ENCODE assay signal across 1 cellular context in the genomic region with DNA sequence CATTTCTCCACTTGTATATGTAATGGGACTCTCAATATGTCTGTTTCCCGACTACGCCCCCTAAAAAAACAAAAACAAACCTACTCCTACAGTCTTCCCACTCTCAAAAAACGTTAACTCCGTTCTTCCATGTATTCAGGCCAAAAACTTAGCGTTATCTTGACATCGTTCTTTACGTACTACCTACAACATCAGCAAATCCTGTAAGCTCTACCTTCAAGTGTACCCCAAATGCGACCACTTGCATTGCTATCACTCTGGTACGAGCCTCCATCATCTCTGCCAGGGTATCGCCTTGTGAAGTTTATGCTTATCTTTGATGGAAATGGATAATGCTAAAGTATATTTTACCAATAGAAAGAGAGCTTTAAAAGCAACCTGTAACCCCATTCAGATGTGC.
TF ChIP-seq lines count a peak whose summit lies in the region.

No MANE protein-coding gene starts in this region.

TF ChIP-seq in K562, 482 proteins besides CTCF, POLR2A, EP300 and RAD21:
- no peak for TF ChIP-seq TCFL5 (CRISPR knock-in tag; conservative IDR thresholded peaks at IDR 0.05)
- 0 out of 4 replicates have a peak, but pooled peaks of 1 of the 2 experiments have one; percentile 15 for TF ChIP-seq CSDE1 (IDR thresholded peaks at IDR 0.05)
- TF ChIP-seq, protein P1, sequence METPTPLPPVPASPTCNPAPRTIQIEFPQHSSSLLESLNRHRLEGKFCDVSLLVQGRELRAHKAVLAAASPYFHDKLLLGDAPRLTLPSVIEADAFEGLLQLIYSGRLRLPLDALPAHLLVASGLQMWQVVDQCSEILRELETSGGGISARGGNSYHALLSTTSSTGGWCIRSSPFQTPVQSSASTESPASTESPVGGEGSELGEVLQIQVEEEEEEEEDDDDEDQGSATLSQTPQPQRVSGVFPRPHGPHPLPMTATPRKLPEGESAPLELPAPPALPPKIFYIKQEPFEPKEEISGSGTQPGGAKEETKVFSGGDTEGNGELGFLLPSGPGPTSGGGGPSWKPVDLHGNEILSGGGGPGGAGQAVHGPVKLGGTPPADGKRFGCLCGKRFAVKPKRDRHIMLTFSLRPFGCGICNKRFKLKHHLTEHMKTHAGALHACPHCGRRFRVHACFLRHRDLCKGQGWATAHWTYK (CRISPR knock-in tag; IDR thresholded peaks at IDR 0.05) = 0 out of 2 replicates have a peak, but pooled peaks have one; percentile 15
- 0 out of 2 replicates have a peak, but pooled peaks have one; percentile 15 for TF ChIP-seq SMARCE1 (IDR thresholded peaks at IDR 0.05)
- peak; percentile 71; the same call in 1 of the 2 replicates for TF ChIP-seq LCOR (CRISPR knock-in tag; IDR thresholded peaks at IDR 0.05)
- TF ChIP-seq, protein P2, sequence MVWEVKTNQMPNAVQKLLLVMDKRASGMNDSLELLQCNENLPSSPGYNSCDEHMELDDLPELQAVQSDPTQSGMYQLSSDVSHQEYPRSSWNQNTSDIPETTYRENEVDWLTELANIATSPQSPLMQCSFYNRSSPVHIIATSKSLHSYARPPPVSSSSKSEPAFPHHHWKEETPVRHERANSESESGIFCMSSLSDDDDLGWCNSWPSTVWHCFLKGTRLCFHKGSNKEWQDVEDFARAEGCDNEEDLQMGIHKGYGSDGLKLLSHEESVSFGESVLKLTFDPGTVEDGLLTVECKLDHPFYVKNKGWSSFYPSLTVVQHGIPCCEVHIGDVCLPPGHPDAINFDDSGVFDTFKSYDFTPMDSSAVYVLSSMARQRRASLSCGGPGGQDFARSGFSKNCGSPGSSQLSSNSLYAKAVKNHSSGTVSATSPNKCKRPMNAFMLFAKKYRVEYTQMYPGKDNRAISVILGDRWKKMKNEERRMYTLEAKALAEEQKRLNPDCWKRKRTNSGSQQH (CRISPR knock-in tag; IDR thresholded peaks at IDR 0.05) = 0 out of 2 replicates have a peak, but pooled peaks have one; percentile 5
- TF ChIP-seq SMARCA4 (IDR thresholded peaks at IDR 0.05) = peak; percentile 52
- TF ChIP-seq ZNF316 (IDR thresholded peaks at IDR 0.05) = peak; percentile 25; the same call in 1 of the 2 replicates
- TF ChIP-seq, protein P3, sequence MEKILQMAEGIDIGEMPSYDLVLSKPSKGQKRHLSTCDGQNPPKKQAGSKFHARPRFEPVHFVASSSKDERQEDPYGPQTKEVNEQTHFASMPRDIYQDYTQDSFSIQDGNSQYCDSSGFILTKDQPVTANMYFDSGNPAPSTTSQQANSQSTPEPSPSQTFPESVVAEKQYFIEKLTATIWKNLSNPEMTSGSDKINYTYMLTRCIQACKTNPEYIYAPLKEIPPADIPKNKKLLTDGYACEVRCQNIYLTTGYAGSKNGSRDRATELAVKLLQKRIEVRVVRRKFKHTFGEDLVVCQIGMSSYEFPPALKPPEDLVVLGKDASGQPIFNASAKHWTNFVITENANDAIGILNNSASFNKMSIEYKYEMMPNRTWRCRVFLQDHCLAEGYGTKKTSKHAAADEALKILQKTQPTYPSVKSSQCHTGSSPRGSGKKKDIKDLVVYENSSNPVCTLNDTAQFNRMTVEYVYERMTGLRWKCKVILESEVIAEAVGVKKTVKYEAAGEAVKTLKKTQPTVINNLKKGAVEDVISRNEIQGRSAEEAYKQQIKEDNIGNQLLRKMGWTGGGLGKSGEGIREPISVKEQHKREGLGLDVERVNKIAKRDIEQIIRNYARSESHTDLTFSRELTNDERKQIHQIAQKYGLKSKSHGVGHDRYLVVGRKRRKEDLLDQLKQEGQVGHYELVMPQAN (IDR thresholded peaks at IDR 0.05; ENCODE audit: borderline replicate concordance) = peak; percentile 30; the same call in 1 of the 2 replicates
- TF ChIP-seq BCOR (IDR thresholded peaks at IDR 0.05) = 0 out of 2 replicates have a peak, but pooled peaks have one; percentile 19
- TF ChIP-seq, protein P4, sequence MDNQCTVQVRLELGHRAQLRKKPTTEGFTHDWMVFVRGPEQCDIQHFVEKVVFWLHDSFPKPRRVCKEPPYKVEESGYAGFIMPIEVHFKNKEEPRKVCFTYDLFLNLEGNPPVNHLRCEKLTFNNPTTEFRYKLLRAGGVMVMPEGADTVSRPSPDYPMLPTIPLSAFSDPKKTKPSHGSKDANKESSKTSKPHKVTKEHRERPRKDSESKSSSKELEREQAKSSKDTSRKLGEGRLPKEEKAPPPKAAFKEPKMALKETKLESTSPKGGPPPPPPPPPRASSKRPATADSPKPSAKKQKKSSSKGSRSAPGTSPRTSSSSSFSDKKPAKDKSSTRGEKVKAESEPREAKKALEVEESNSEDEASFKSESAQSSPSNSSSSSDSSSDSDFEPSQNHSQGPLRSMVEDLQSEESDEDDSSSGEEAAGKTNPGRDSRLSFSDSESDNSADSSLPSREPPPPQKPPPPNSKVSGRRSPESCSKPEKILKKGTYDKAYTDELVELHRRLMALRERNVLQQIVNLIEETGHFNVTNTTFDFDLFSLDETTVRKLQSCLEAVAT (IDR thresholded peaks at IDR 0.05) = 0 out of 4 replicates have a peak, but pooled peaks of 1 of the 2 experiments have one; percentile 33
- TF ChIP-seq, protein P5, sequence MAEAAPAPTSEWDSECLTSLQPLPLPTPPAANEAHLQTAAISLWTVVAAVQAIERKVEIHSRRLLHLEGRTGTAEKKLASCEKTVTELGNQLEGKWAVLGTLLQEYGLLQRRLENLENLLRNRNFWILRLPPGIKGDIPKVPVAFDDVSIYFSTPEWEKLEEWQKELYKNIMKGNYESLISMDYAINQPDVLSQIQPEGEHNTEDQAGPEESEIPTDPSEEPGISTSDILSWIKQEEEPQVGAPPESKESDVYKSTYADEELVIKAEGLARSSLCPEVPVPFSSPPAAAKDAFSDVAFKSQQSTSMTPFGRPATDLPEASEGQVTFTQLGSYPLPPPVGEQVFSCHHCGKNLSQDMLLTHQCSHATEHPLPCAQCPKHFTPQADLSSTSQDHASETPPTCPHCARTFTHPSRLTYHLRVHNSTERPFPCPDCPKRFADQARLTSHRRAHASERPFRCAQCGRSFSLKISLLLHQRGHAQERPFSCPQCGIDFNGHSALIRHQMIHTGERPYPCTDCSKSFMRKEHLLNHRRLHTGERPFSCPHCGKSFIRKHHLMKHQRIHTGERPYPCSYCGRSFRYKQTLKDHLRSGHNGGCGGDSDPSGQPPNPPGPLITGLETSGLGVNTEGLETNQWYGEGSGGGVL (CRISPR knock-in tag; IDR thresholded peaks at IDR 0.05) = no peak
- TF ChIP-seq, protein P6, sequence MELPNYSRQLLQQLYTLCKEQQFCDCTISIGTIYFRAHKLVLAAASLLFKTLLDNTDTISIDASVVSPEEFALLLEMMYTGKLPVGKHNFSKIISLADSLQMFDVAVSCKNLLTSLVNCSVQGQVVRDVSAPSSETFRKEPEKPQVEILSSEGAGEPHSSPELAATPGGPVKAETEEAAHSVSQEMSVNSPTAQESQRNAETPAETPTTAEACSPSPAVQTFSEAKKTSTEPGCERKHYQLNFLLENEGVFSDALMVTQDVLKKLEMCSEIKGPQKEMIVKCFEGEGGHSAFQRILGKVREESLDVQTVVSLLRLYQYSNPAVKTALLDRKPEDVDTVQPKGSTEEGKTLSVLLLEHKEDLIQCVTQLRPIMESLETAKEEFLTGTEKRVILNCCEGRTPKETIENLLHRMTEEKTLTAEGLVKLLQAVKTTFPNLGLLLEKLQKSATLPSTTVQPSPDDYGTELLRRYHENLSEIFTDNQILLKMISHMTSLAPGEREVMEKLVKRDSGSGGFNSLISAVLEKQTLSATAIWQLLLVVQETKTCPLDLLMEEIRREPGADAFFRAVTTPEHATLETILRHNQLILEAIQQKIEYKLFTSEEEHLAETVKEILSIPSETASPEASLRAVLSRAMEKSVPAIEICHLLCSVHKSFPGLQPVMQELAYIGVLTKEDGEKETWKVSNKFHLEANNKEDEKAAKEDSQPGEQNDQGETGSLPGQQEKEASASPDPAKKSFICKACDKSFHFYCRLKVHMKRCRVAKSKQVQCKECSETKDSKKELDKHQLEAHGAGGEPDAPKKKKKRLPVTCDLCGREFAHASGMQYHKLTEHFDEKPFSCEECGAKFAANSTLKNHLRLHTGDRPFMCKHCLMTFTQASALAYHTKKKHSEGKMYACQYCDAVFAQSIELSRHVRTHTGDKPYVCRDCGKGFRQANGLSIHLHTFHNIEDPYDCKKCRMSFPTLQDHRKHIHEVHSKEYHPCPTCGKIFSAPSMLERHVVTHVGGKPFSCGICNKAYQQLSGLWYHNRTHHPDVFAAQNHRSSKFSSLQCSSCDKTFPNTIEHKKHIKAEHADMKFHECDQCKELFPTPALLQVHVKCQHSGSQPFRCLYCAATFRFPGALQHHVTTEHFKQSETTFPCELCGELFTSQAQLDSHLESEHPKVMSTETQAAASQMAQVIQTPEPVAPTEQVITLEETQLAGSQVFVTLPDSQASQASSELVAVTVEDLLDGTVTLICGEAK (IDR thresholded peaks at IDR 0.05) = peak; percentile 7; the same call in 1 of the 2 replicates
- TF ChIP-seq, protein P6 (CRISPR knock-in tag; IDR thresholded peaks at IDR 0.05) = no peak
- TF ChIP-seq MCM7 (IDR thresholded peaks at IDR 0.05) = no peak
- no peak for TF ChIP-seq PRMT5 (CRISPR knock-in tag; IDR thresholded peaks at IDR 0.05)
- 0 out of 2 replicates have a peak, but pooled peaks have one; percentile 8 for TF ChIP-seq NCOA6 (IDR thresholded peaks at IDR 0.05)
- TF ChIP-seq PCBP1 (IDR thresholded peaks at IDR 0.05; ENCODE audit: low read depth, low read length, poor library complexity, severe bottlenecking) = no peak
- 0 out of 2 replicates have a peak, but pooled peaks have one; percentile 12 for TF ChIP-seq NCOR1 (IDR thresholded peaks at IDR 0.05)
- TF ChIP-seq MTA1 (IDR thresholded peaks at IDR 0.05; ENCODE audit: borderline replicate concordance) = 0 out of 2 replicates have a peak, but pooled peaks have one; percentile 29
- TF ChIP-seq, protein P7, sequence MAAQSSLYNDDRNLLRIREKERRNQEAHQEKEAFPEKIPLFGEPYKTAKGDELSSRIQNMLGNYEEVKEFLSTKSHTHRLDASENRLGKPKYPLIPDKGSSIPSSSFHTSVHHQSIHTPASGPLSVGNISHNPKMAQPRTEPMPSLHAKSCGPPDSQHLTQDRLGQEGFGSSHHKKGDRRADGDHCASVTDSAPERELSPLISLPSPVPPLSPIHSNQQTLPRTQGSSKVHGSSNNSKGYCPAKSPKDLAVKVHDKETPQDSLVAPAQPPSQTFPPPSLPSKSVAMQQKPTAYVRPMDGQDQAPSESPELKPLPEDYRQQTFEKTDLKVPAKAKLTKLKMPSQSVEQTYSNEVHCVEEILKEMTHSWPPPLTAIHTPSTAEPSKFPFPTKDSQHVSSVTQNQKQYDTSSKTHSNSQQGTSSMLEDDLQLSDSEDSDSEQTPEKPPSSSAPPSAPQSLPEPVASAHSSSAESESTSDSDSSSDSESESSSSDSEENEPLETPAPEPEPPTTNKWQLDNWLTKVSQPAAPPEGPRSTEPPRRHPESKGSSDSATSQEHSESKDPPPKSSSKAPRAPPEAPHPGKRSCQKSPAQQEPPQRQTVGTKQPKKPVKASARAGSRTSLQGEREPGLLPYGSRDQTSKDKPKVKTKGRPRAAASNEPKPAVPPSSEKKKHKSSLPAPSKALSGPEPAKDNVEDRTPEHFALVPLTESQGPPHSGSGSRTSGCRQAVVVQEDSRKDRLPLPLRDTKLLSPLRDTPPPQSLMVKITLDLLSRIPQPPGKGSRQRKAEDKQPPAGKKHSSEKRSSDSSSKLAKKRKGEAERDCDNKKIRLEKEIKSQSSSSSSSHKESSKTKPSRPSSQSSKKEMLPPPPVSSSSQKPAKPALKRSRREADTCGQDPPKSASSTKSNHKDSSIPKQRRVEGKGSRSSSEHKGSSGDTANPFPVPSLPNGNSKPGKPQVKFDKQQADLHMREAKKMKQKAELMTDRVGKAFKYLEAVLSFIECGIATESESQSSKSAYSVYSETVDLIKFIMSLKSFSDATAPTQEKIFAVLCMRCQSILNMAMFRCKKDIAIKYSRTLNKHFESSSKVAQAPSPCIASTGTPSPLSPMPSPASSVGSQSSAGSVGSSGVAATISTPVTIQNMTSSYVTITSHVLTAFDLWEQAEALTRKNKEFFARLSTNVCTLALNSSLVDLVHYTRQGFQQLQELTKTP (IDR thresholded peaks at IDR 0.05; ENCODE audit: low read depth in 1 of 2, partially characterized antibody in 2 of 2) = peak in 1 of 2 experiments; percentile 29
- TF ChIP-seq, protein P8, sequence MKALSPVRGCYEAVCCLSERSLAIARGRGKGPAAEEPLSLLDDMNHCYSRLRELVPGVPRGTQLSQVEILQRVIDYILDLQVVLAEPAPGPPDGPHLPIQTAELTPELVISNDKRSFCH (CRISPR knock-in tag; IDR thresholded peaks at IDR 0.05) = no peak
- TF ChIP-seq, protein P8 (tag; IDR thresholded peaks at IDR 0.05) = no peak
- TF ChIP-seq KDM1A (IDR thresholded peaks at IDR 0.05) = peak in 1 of 2 experiments; percentile 36; a peak in 1 of 4 replicates
- no peak for TF ChIP-seq CEBPB (tag; IDR thresholded peaks at IDR 0.05)
